In the genomic region with DNA sequence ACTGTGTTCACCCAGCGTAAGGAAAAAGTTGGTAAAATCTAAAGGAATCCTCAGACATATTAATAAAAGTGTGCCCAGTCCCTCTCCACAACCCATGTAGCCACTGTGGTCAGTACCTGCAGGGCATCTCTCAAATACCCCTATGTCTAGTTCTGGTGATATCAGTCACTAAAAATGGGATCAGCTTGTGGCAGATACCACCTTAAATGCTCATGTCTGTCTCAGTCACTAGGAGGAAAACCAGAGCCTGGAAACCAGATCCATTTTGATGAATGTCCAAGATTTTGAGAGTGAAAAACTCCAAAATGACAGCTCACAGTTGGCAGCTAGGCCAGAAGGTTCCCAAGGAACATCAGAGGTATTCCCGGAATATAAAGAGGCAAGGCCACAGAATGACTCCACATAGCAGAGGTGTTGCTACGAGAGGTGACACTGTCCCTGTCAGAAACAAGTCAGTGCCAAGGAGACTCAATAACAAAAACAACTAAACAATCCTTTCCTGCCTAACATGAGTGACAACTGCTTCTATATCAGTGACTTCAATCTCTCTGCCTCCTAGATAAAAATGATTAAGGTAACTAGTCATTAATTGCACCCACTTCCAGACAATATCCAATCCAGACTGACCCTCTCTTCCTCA, we compare ENCODE assay signal across 1 cellular context.
TF ChIP-seq lines count a peak whose summit lies in the region.

No MANE protein-coding gene starts in this region.

TF ChIP-seq in WTC11, 78 proteins besides CTCF, POLR2A, EP300 and RAD21 (continued from another document):
- no peak for TF ChIP-seq ATF6 (CRISPR knock-in tag; IDR thresholded peaks at IDR 0.05)
- TF ChIP-seq CREB1 (CRISPR knock-in tag; IDR thresholded peaks at IDR 0.05) = no peak
- TF ChIP-seq TP53 (CRISPR knock-in tag; IDR thresholded peaks at IDR 0.05) = no peak
- no peak for TF ChIP-seq MXD4 (CRISPR knock-in tag; IDR thresholded peaks at IDR 0.05; ENCODE audit: borderline replicate concordance)
